ENCODE assay signal across 8 cellular contexts in genomic region chr4:73222466-73223257, GRCh38. TPM values are rescaled to one million over a fixed set of nuclear protein-coding genes. Genes with fewer than 3 reads are reported as not detected.
DNase-seq lines count a peak whose midpoint lies in the region; ATAC-seq and TF ChIP-seq lines count a peak whose summit lies in the region.

No MANE protein-coding gene starts in this region.

- ATAC-seq in GM19395 (IDR thresholded peaks at IDR 0.05; ENCODE audit: unreplicated experiment) (peak; percentile 98), HG03469 (IDR thresholded peaks at IDR 0.05; ENCODE audit: unreplicated experiment) (peak; percentile 99)

- no peaks in the 10 kb centered on the region for H3K4me1 Mint-ChIP-seq in Calu3 (ENCODE audit: low read depth, unreplicated experiment)

- no peak overlapping the region for H3K27ac Mint-ChIP-seq in Calu3 (ENCODE audit: unreplicated experiment)

- H3K4me3 Mint-ChIP-seq in Calu3 (ENCODE audit: low read depth, unreplicated experiment): no peak overlapping the region

- H3K9me3 Mint-ChIP-seq in Calu3 (ENCODE audit: low read depth, unreplicated experiment): no peaks in the 10 kb centered on the region

- TSS peak; percentile 74 for BruUV-seq in Calu3 (replicated peaks; lab: Mats Ljungman, UMichigan)

- H3K27me3 ChIP-seq in muscle layer of duodenum (ENCODE audit: low read depth, low read length) (no peaks in the 10 kb centered on the region), subcutaneous abdominal adipose tissue (ENCODE audit: control insufficient read depth in 5 of 5, insufficient read depth in 4 of 5, low read length in 5 of 5) (no peaks in the 10 kb centered on the region)

- H3K4me3 ChIP-seq in muscle layer of duodenum (ENCODE audit: low read depth in 1 of 2, low read length in 2 of 2) (peak overlapping the region; percentile 62 to 80), subcutaneous abdominal adipose tissue (ENCODE audit: low read depth in 1 of 5, low read length in 5 of 5) (peak overlapping the region; percentile 69 to 92 (median 79))

- no peaks in the 10 kb centered on the region for H3K27me3 Mint-ChIP-seq in Calu3 (ENCODE audit: unreplicated experiment)

- CTCF ChIA-PET in Calu3 (lab: Charles Lee): interaction anchor here (0.6 kb wide), 1 partner anchor 22 kb away, joined by 3 read pairs; no protein-coding TSS in a partner anchor

- H3K36me3 ChIP-seq in muscle layer of duodenum (ENCODE audit: control insufficient read depth in 1 of 2, insufficient read depth in 2 of 2, low read length in 2 of 2): no peaks in the 10 kb centered on the region
- H3K36me3 ChIP-seq in subcutaneous abdominal adipose tissue (ENCODE audit: control insufficient read depth in 5 of 5, insufficient read depth in 5 of 5, low read length in 5 of 5): no peaks in the 10 kb centered on the region

- no peaks in the 10 kb centered on the region for H3K36me3 Mint-ChIP-seq in Calu3 (ENCODE audit: insufficient read depth, unreplicated experiment)

- DNase-seq in Calu3: peak; percentile 53
- DNase-seq in NCI-H526 (lab: John Stamatoyannopoulos, UW): peak; percentile 68 to 73
- DNase-seq in activated CD4-positive, alpha-beta T cell treated with anti-CD3 and anti-CD28 coated beads, Interleukin-2, amount 50 U/mL, for 48 hours: peak; percentile 17 to 36
- peak; percentile 81 for DNase-seq in epithelial cell of prostate (ENCODE audit: low read depth, low spot score)

- intact Hi-C loops in Calu3 (cut with micrococcal nuclease; ENCODE audit: unreplicated experiment): no loop called here

- H3K4me1 ChIP-seq in muscle layer of duodenum (ENCODE audit: control insufficient read depth in 1 of 2, insufficient read depth in 2 of 2, low read length in 2 of 2) (peaks cover 5 to 17% of the 10 kb centered on the region in 2 donors), subcutaneous abdominal adipose tissue (ENCODE audit: control insufficient read depth in 5 of 5, insufficient read depth in 5 of 5, low read length in 5 of 5) (peaks cover 0 to 28% (median 15%) of the 10 kb centered on the region in 5 donors)

- no peak for TF ChIP-seq CTCF in Calu3 (IDR thresholded peaks at IDR 0.05; ENCODE audit: unreplicated experiment)

- H3K27ac ChIP-seq in epithelial cell of prostate: peak overlapping the region; percentile 79
- H3K27ac ChIP-seq in muscle layer of duodenum (ENCODE audit: low read length): peak overlapping the region; percentile 93
- H3K27ac ChIP-seq in subcutaneous abdominal adipose tissue (ENCODE audit: low read depth, low read length): peak overlapping the region; percentile 93

- H3K9me3 ChIP-seq in muscle layer of duodenum (ENCODE audit: control insufficient read depth in 1 of 2, low read length in 2 of 2): no peaks in the 10 kb centered on the region
- H3K9me3 ChIP-seq in subcutaneous abdominal adipose tissue (ENCODE audit: control insufficient read depth in 5 of 5, low read length in 5 of 5): no peaks in the 10 kb centered on the region

- peak overlapping the region; percentile 80 to 92 (median 90) for H3K9ac ChIP-seq in subcutaneous abdominal adipose tissue (ENCODE audit: low read length in 5 of 5)

RNA-seq across cellular contexts. Expression of gene ANKRD17, which starts 35.9 kb away (rescaled TPM):
- total RNA-seq in Calu3 (2022): 54.0 and 54.6 TPM in 2 replicates

Comparison
In these comparisons a context has a peak if more than half of its experiments do, and no peak if none do; other contexts are left out.
1. Peak in every context shown above with its lines: DNase-seq, ATAC-seq, H3K4me3 ChIP-seq and H3K27ac ChIP-seq.
2. DNase-seq: peak in every context shown above with its lines; median percentile 81 in epithelial cell of prostate; 70 in NCI-H526; 53 in Calu3; 26 in activated CD4-positive, alpha-beta T cell treated with anti-CD3 and anti-CD28 coated beads, Interleukin-2, amount 50 U/mL, for 48 hours.